Comparison of ENCODE assay signal across 30 cellular contexts in the genomic region with DNA sequence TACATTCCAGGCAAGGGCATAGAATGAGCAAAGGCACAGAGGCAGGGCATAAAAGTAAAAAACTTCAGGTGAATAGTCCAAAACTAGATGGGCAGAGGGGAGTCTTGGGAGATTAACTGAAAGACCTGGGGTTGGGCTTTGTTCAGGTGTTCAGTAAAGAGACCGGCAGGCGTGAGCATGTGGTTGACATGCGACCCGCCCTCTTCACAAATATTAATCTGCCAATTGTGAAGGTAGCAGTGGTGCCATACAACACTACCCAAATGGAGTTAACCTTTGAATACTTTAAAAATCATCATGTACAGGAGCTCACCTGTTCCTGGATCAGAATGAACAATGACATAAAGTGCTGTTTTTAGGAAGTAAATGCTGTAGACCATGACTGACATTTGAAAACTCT.
"Had no signal": no experiment of that assay in that cellular context is flagged by ENCODE, and none has a peak within 500 bp of the region (broad histone marks: within the 10 kb centered on the region; RNA-seq: fewer than 3 reads in every experiment).

No MANE protein-coding gene starts in this region.

- H3K4me3 ChIP-seq: coronary artery, esophagus squamous epithelium, heart right ventricle, lower lobe of right lung, neural progenitor cell, right lobe of liver, smooth muscle cell, suprapubic skin, transverse colon, upper lobe of right lung, uterus had no signal

- H3K9ac ChIP-seq: neural progenitor cell, parathyroid adenoma had no signal

- DNase-seq: dermis blood vessel endothelial cell; effector memory CD4-positive, alpha-beta T cell; esophagus squamous epithelium; foreskin melanocyte; glutamatergic neuron; heart right ventricle; hippocampal formation; kidney glomerular epithelial cell; left ventricle myocardium superior; lower lobe of right lung; naive B cell; right lobe of liver; stimulated activated CD4-positive, alpha-beta T cell treated with anti-CD3 and anti-CD28 coated beads, Interleukin-12 subunit alpha, Interleukin-12 subunit beta, amount 100 ng/mL, for 4 hours; stimulated activated CD4-positive, alpha-beta T cell treated with anti-CD3 and anti-CD28 coated beads, Interleukin-1b, Interleukin-23, amount 100 ng/mL, for 48 hours; stimulated activated CD4-positive, alpha-beta T cell treated with anti-CD3 and anti-CD28 coated beads, Interleukin-4, amount 100 ng/mL, for 1 hour; stimulated activated CD8-positive, alpha-beta memory T cell treated with anti-CD3 and anti-CD28 coated beads, Interleukin-4, amount 100 ng/mL, for 48 hours; stimulated activated naive CD4-positive, alpha-beta T cell; stimulated activated naive CD8-positive, alpha-beta T cell treated with anti-CD3 and anti-CD28 coated beads, Interleukin-15, amount 100 ng/mL, for 72 hours; transverse colon; upper lobe of right lung; uterus had no signal

- ATAC-seq: heart right ventricle; left ventricle myocardium superior; lower lobe of right lung; natural killer cell treated with Interleukin-12 subunit alpha and Interleukin-12 subunit beta and Interleukin-15 and Interleukin-18, amount 100 ng/mL, for 72 hours; right lobe of liver; stimulated activated naive CD8-positive, alpha-beta T cell treated with anti-CD3 and anti-CD28 coated beads, Interleukin-15, amount 100 ng/mL, for 72 hours; upper lobe of right lung had no signal

- H3K9me3 Mint-ChIP-seq: naive B cell; natural killer cell treated with Interleukin-12 subunit alpha and Interleukin-12 subunit beta and Interleukin-15 and Interleukin-18, amount 100 ng/mL, for 72 hours; neural progenitor cell; stimulated activated naive CD8-positive, alpha-beta T cell treated with anti-CD3 and anti-CD28 coated beads, Interleukin-15, amount 100 ng/mL, for 72 hours had no signal

- H3K36me3 ChIP-seq: neural progenitor cell, right lobe of liver, suprapubic skin, upper lobe of right lung, uterus had no signal

- H3K4me1 ChIP-seq: esophagus squamous epithelium, heart right ventricle, lower lobe of right lung, neural progenitor cell, parathyroid adenoma, right lobe of liver, suprapubic skin, upper lobe of right lung, uterus had no signal

- H3K9me3 ChIP-seq: esophagus squamous epithelium, heart right ventricle, lower lobe of right lung, right lobe of liver, suprapubic skin, transverse colon, upper lobe of right lung, uterus had no signal

- FAIRE-seq: endothelial cell of umbilical vein, islet of Langerhans had no signal

- H3K27ac ChIP-seq: coronary artery, esophagus squamous epithelium, heart right ventricle, lower lobe of right lung, neural progenitor cell, parathyroid adenoma, right lobe of liver, suprapubic skin, transverse colon, upper lobe of right lung, uterus had no signal

- H3K27ac Mint-ChIP-seq: natural killer cell treated with Interleukin-12 subunit alpha and Interleukin-12 subunit beta and Interleukin-15 and Interleukin-18, amount 100 ng/mL, for 72 hours; neural progenitor cell; progenitor cell of endocrine pancreas; stimulated activated naive CD8-positive, alpha-beta T cell treated with anti-CD3 and anti-CD28 coated beads, Interleukin-15, amount 100 ng/mL, for 72 hours had no signal
